ENCODE assay signal across 17 cellular contexts in the genomic region with DNA sequence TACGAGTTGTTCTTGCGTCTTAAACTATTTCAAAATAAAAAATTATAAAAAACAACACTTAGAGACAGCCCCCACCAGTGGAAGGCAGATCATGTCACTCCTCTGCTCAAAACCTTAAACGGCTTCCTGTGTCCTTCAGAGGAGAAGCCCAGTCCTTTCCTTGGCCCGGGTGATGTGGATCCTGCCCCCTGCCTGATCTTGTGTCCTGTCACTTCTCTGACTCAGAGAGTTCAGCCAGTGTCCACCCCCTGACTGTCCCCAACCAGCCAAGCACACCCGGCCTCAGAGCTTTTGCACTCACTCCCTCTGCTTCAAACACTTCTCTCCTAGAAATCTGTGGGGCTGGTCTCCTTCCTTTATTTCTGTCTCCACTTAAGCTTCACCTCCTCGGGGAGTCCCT. TPM values are rescaled to one million over a fixed set of nuclear protein-coding genes. Genes with fewer than 3 reads are reported as not detected.
A peak's percentile ranks its signal among the peaks of the same experiment; 100 is the strongest.
DNase-seq lines count a peak whose midpoint lies in the region; ATAC-seq and TF ChIP-seq lines count a peak whose summit lies in the region.
"Had no signal": no experiment of that assay in that cellular context is flagged by ENCODE, and none has a peak within 500 bp of the region (broad histone marks: within the 10 kb centered on the region; RNA-seq: fewer than 3 reads in every experiment).

No MANE protein-coding gene starts in this region.

- H3K27me3 ChIP-seq in mucosa of rectum (ENCODE audit: control insufficient read depth in 2 of 2, insufficient read depth in 2 of 2, low read length in 2 of 2) (no peaks in the 10 kb centered on the region), upper lobe of right lung (no peaks in the 10 kb centered on the region)
- H3K27me3 ChIP-seq: transverse colon had no signal

- intact Hi-C loops in Right ventricle myocardium superior (cut with DNase I) (no loop called here), cardiac septum (cut with DNase I) (no loop called here), upper lobe of right lung (cut with DNase I) (no loop called here)

- H3K27ac Mint-ChIP-seq in activated naive CD8-positive, alpha-beta T cell treated with anti-CD3 and anti-CD28 coated beads for 36 hours: peak overlapping the region; percentile 10
- H3K27ac Mint-ChIP-seq in HFFc6: no peak overlapping the region
- H3K27ac Mint-ChIP-seq: memory B cell had no signal

- H3K27me3 Mint-ChIP-seq in activated naive CD8-positive, alpha-beta T cell treated with anti-CD3 and anti-CD28 coated beads for 36 hours: no peaks in the 10 kb centered on the region
- H3K27me3 Mint-ChIP-seq in HFFc6 (ENCODE audit: insufficient read depth): peaks cover 36% of the 10 kb centered on the region
- H3K27me3 Mint-ChIP-seq: memory B cell had no signal

- H3K9me3 ChIP-seq in mucosa of rectum (ENCODE audit: control insufficient read depth in 2 of 2, low read length in 2 of 2): no peaks in the 10 kb centered on the region
- H3K9me3 ChIP-seq in upper lobe of right lung: no peaks in the 10 kb centered on the region
- H3K9me3 ChIP-seq: transverse colon had no signal

- no peak overlapping the region for H3K9ac ChIP-seq in mucosa of rectum (ENCODE audit: low read depth in 1 of 2, low read length in 2 of 2)

- no peak overlapping the region for H3K4me3 ChIP-seq in mucosa of rectum (ENCODE audit: low read length in 2 of 2)
- H3K4me3 ChIP-seq in upper lobe of right lung: no peak overlapping the region
- H3K4me3 ChIP-seq: transverse colon had no signal

- H3K27ac ChIP-seq in mucosa of rectum (ENCODE audit: low read depth in 2 of 2, low read length in 2 of 2) (peak overlapping the region; percentile 17 to 38), upper lobe of right lung (peak overlapping the region; percentile 47)

- H3K4me1 ChIP-seq in mucosa of rectum (ENCODE audit: control insufficient read depth in 2 of 2, insufficient read depth in 2 of 2, low read length in 2 of 2) (peaks cover 11 to 12% of the 10 kb centered on the region in 2 donors), upper lobe of right lung (peaks cover 23% of the 10 kb centered on the region)

- H3K36me3 Mint-ChIP-seq in activated naive CD8-positive, alpha-beta T cell treated with anti-CD3 and anti-CD28 coated beads for 36 hours: peaks cover 1% of the 10 kb centered on the region
- no peaks in the 10 kb centered on the region for H3K36me3 Mint-ChIP-seq in HFFc6 (ENCODE audit: low read depth)
- H3K36me3 Mint-ChIP-seq: memory B cell had no signal

- ATAC-seq in Right ventricle myocardium superior (ENCODE audit: poor library complexity) (no peak), upper lobe of right lung (no peak), HG02840 (IDR thresholded peaks at IDR 0.05; ENCODE audit: low FRiP score, unreplicated experiment) (no peak)

- TF ChIP-seq CTCF in upper lobe of right lung (IDR thresholded peaks at IDR 0.05) (no peak), HFFc6 (IDR thresholded peaks at IDR 0.05) (no peak), GM20000 (IDR thresholded peaks at IDR 0.05; ENCODE audit: extremely low read depth, missing control alignments) (no peak)

- peaks cover 55% of the 10 kb centered on the region for H3K4me1 Mint-ChIP-seq in activated naive CD8-positive, alpha-beta T cell treated with anti-CD3 and anti-CD28 coated beads for 36 hours
- H3K4me1 Mint-ChIP-seq in HFFc6 (ENCODE audit: low read depth): peaks cover 23% of the 10 kb centered on the region

- H3K36me3 ChIP-seq in mucosa of rectum (ENCODE audit: control insufficient read depth in 2 of 2, insufficient read depth in 2 of 2, low read length in 2 of 2) (no peaks in the 10 kb centered on the region), upper lobe of right lung (no peaks in the 10 kb centered on the region)
- H3K36me3 ChIP-seq: transverse colon had no signal

- no peaks in the 10 kb centered on the region for H3K9me3 Mint-ChIP-seq in activated naive CD8-positive, alpha-beta T cell treated with anti-CD3 and anti-CD28 coated beads for 36 hours
- H3K9me3 Mint-ChIP-seq in HFFc6: no peaks in the 10 kb centered on the region
- H3K9me3 Mint-ChIP-seq: memory B cell had no signal

- DNase-seq in Right ventricle myocardium superior (peak; percentile 58), cardiac septum (ENCODE audit: low spot score) (no peak), upper lobe of right lung (no peak), HFFc6 (no peak), GM20000 (ENCODE audit: low spot score) (no peak)
- DNase-seq in activated naive CD8-positive, alpha-beta T cell treated with anti-CD3 and anti-CD28 coated beads for 36 hours: no peak
- DNase-seq: activated CD8-positive, alpha-beta memory T cell treated with anti-CD3 and anti-CD28 coated beads, Interleukin-2, amount 50 U/mL, for 48 hours; EL; NK-92 treated with Interleukin-12 subunit alpha and Interleukin-12 subunit beta, amount 100 ng/mL, for 24 hours; SIG-M5; transverse colon had no signal

- H3K4me3 Mint-ChIP-seq in activated naive CD8-positive, alpha-beta T cell treated with anti-CD3 and anti-CD28 coated beads for 36 hours: no peak overlapping the region
- H3K4me3 Mint-ChIP-seq in HFFc6: no peak overlapping the region
- H3K4me3 Mint-ChIP-seq: B cell, memory B cell had no signal

RNA-seq across cellular contexts. Expression of a gene that starts 35.4 kb away (rescaled TPM):
- 42.8 TPM for total RNA-seq in Right ventricle myocardium superior
- 0.48 TPM for total RNA-seq in cardiac septum
- total RNA-seq in activated naive CD8-positive, alpha-beta T cell treated with anti-CD3 and anti-CD28 coated beads for 36 hours: 1 to 10 TPM; 1.9 to 2.0 TPM
- total RNA-seq in upper lobe of right lung: 0.72 TPM
- total RNA-seq in HFFc6 (2021; fragmentation: NEBNext Ultra II Directional; extraction: Animal tissue kit (Norgen Biotek cat#: 25700)): not detected

RNA-seq across cellular contexts. Expression of a gene that starts 57.8 kb away (rescaled TPM):
- 0.67 TPM for total RNA-seq in Right ventricle myocardium superior
- 0.11 TPM for total RNA-seq in cardiac septum
- total RNA-seq in activated naive CD8-positive, alpha-beta T cell treated with anti-CD3 and anti-CD28 coated beads for 36 hours: not detected
- 0.55 TPM for total RNA-seq in upper lobe of right lung
- total RNA-seq in HFFc6 (2021; fragmentation: NEBNext Ultra II Directional; extraction: Animal tissue kit (Norgen Biotek cat#: 25700)): not detected
- total RNA-seq: B cell, MCF 10A, osteoblast had no signal

Comparison
In these comparisons a context has a peak if more than half of its experiments do, and no peak if none do; other contexts are left out.
1. RNA of a gene that starts 35.4 kb away (total RNA-seq): 42.8 TPM in Right ventricle myocardium superior (single experiment); 1.9 to 2.0 TPM in activated naive CD8-positive, alpha-beta T cell treated with anti-CD3 and anti-CD28 coated beads for 36 hours, 0.72 TPM in upper lobe of right lung (single experiment), 0.48 TPM in cardiac septum (single experiment) and not detected in HFFc6; every median in the first group is over 10 times any median in the second.